In the genomic region with DNA sequence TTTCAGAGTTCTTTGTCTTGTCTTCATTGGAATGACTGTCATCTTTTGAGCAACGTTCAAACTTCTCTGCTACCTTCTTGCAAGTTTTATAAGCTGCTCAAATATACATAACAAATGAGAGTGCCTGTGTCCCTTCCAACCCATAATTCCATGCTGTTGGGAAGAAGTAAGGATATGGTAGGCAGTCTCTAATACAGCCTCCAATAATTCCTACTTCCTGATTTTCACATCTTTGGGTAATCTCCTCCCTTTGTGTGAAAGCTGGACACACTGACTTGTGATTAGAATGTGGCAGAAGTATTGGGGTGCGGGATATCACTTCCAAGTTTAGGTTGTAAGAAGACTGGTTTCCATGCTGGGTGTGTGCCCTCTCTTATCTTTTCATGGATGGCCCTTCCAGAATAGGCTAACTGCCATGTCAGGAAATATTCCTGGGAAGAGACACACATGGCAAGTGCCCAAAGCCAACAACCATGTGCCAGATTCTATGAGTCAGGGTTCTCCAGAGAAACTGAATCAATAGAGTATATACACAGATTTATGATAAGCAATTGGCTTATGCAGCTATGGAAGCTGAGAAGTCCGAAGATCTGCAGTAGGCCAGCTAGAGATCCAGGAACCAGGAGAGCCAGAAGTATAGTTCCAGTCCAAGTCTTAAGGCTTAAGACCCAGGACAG, we compare ENCODE assay signal across 15 cellular contexts.
A peak's percentile ranks its signal among the peaks of the same experiment; 100 is the strongest.
DNase-seq lines count a peak whose midpoint lies in the region; ATAC-seq, FAIRE-seq and TF ChIP-seq lines count a peak whose summit lies in the region.
"Had no signal": no experiment of that assay in that cellular context is flagged by ENCODE, and none has a peak within 500 bp of the region (broad histone marks: within the 10 kb centered on the region; RNA-seq: fewer than 3 reads in every experiment).

No MANE protein-coding gene starts in this region.

- no peak for TF ChIP-seq EP300 in gastroesophageal sphincter (IDR thresholded peaks at IDR 0.05)

- H3K27me3 Mint-ChIP-seq in astrocyte (ENCODE audit: low read depth, unreplicated experiment): peaks cover 5% of the 10 kb centered on the region

- 57 to 65% methylated on average over 1 to 3 of the region's 3 CpGs for WGBS in gastroesophageal sphincter (ENCODE audit: low coverage in 1 of 2), 2 donors

- H3K9me3 ChIP-seq in astrocyte (ENCODE audit: insufficient read depth, low read depth, low read length): no peaks in the 10 kb centered on the region
- H3K9me3 ChIP-seq in gastroesophageal sphincter: no peaks in the 10 kb centered on the region
- H3K9me3 ChIP-seq in kidney (ENCODE audit: control insufficient read depth in 1 of 2, low read length in 2 of 2): no peaks in the 10 kb centered on the region
- H3K9me3 ChIP-seq: esophagus muscularis mucosa, suprapubic skin had no signal

- H3K36me3 ChIP-seq in astrocyte (ENCODE audit: insufficient read depth, low read length): no peaks in the 10 kb centered on the region
- no peaks in the 10 kb centered on the region for H3K36me3 ChIP-seq in gastroesophageal sphincter
- no peaks in the 10 kb centered on the region for H3K36me3 ChIP-seq in kidney (ENCODE audit: control insufficient read depth in 1 of 2, insufficient read depth in 2 of 2, low read length in 2 of 2)
- H3K36me3 ChIP-seq: esophagus muscularis mucosa, suprapubic skin had no signal

- intact Hi-C loops in kidney (cut with DNase I): no loop called here

- FAIRE-seq in astrocyte (lab: Jason Lieb, UNC) (no peak), kidney (lab: Jason Lieb, UNC) (no peak)

- H3K4me1 ChIP-seq in astrocyte (ENCODE audit: insufficient read depth, low read length) (peaks cover 8% of the 10 kb centered on the region), foreskin keratinocyte (peaks cover 13% of the 10 kb centered on the region), gastroesophageal sphincter (no peaks in the 10 kb centered on the region), kidney (ENCODE audit: control insufficient read depth in 1 of 2, insufficient read depth in 1 of 2, low read depth in 1 of 2, low read length in 2 of 2) (no peaks in the 10 kb centered on the region)
- H3K4me1 ChIP-seq: esophagus muscularis mucosa had no signal

- no peaks in the 10 kb centered on the region for H3K36me3 Mint-ChIP-seq in astrocyte (ENCODE audit: low read depth, unreplicated experiment)
- H3K36me3 Mint-ChIP-seq: natural killer cell had no signal

- no peak overlapping the region for H3K9ac ChIP-seq in astrocyte (ENCODE audit: low read length)
- no peak overlapping the region for H3K9ac ChIP-seq in kidney (ENCODE audit: low read length in 2 of 2)

- H3K4me1 Mint-ChIP-seq in astrocyte (ENCODE audit: low read depth, unreplicated experiment): no peaks in the 10 kb centered on the region
- H3K4me1 Mint-ChIP-seq: natural killer cell had no signal

- H3K79me2 ChIP-seq in astrocyte (ENCODE audit: insufficient read depth, low read length): no peaks in the 10 kb centered on the region

- DNase-seq in LoVo (ENCODE audit: low spot score): peak; percentile 9
- DNase-seq in astrocyte (ENCODE audit: low read depth): peak; percentile 83
- peak in 1 of 2 donors; percentile 49 for DNase-seq in foreskin keratinocyte
- DNase-seq in stromal cell of bone marrow (ENCODE audit: low read depth): peak; percentile 85
- DNase-seq in kidney: no peak
- DNase-seq in NCI-H2196 treated with DMSO at 0.1 percent for 48 hours (lab: John Stamatoyannopoulos, UW; ENCODE audit: unreplicated experiment): no peak
- DNase-seq: activated naive CD4-positive, alpha-beta T cell treated with anti-CD3 and anti-CD28 coated beads, Interleukin-2, amount 50 U/mL, for 16 hours; islet precursor cell; natural killer cell; NCI-H146; NCI-H748 treated with DMSO at 0.1 percent for 48 hours had no signal

- H3K4me2 ChIP-seq in astrocyte (ENCODE audit: low read length): peak overlapping the region; percentile 39

- no peak overlapping the region for H2AFZ ChIP-seq in astrocyte (ENCODE audit: low read depth, low read length)

- H3K4me3 ChIP-seq in astrocyte (ENCODE audit: insufficient read depth, low read depth, low read length) (no peak overlapping the region), gastroesophageal sphincter (no peak overlapping the region), kidney (ENCODE audit: low read length in 2 of 2) (no peak overlapping the region)
- H3K4me3 ChIP-seq: esophagus muscularis mucosa, skin epidermis, suprapubic skin had no signal

- TF ChIP-seq CTCF in astrocyte (IDR thresholded peaks at IDR 0.05; ENCODE audit: insufficient read depth, low read depth, low read length): no peak
- TF ChIP-seq CTCF in foreskin keratinocyte (conservative IDR thresholded peaks at IDR 0.05): no peak
- TF ChIP-seq CTCF in gastroesophageal sphincter (IDR thresholded peaks at IDR 0.05): no peak
- TF ChIP-seq CTCF in kidney (IDR thresholded peaks at IDR 0.05; ENCODE audit: borderline replicate concordance, extremely low read depth, insufficient read depth): no peak

- H3K27ac Mint-ChIP-seq in astrocyte (ENCODE audit: unreplicated experiment): no peak overlapping the region
- H3K27ac Mint-ChIP-seq: natural killer cell had no signal

- H3K27me3 ChIP-seq in astrocyte (ENCODE audit: insufficient read depth, low read length) (peaks cover 2% of the 10 kb centered on the region), foreskin keratinocyte (no peaks in the 10 kb centered on the region), gastroesophageal sphincter (no peaks in the 10 kb centered on the region)
- H3K27me3 ChIP-seq: esophagus muscularis mucosa, suprapubic skin had no signal

- peak overlapping the region; percentile 50 for H3K27ac ChIP-seq in astrocyte (ENCODE audit: low read depth, low read length)
- no peak overlapping the region for H3K27ac ChIP-seq in foreskin keratinocyte
- H3K27ac ChIP-seq in gastroesophageal sphincter: no peak overlapping the region
- no peak overlapping the region for H3K27ac ChIP-seq in kidney (ENCODE audit: low read depth in 2 of 2, low read length in 2 of 2)
- H3K27ac ChIP-seq: esophagus muscularis mucosa, suprapubic skin had no signal

- ATAC-seq in foreskin keratinocyte (peak; percentile 53), gastroesophageal sphincter (no peak)
- ATAC-seq: natural killer cell had no signal

- H3K4me3 Mint-ChIP-seq in astrocyte (ENCODE audit: unreplicated experiment): no peak overlapping the region
- H3K4me3 Mint-ChIP-seq: natural killer cell had no signal

- TF ChIP-seq POLR2A in gastroesophageal sphincter (IDR thresholded peaks at IDR 0.05): no peak

- H4K20me1 ChIP-seq in astrocyte (ENCODE audit: insufficient read depth, low read length): no peaks in the 10 kb centered on the region

- no peaks in the 10 kb centered on the region for H3K9me3 Mint-ChIP-seq in astrocyte (ENCODE audit: unreplicated experiment)
- H3K9me3 Mint-ChIP-seq: natural killer cell had no signal

Comparison
In these comparisons a context has a peak if more than half of its experiments do, and no peak if none do; other contexts are left out.
1. DNase-seq: peak in LoVo (single experiment), astrocyte (single experiment) and stromal cell of bone marrow (single experiment); none in kidney (single experiment) and NCI-H2196 treated with DMSO at 0.1 percent for 48 hours (single experiment).